2 cellular contexts compared by ENCODE assay signal in the genomic region with DNA sequence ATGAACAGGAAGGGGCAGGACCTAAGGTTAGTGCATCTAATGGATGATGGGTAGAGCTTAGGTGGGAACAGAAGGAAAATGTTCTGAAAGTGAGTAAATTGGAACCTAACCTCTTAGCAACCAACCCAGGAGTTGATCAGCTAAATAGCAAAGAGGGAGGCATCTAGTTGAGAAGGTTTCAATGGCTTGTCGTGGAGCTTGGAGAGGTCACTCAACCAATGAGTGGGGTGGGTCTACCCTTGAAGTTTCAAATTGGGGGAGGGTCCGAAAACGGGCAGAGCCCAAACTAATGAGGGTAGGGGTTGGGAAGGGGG.
TF ChIP-seq lines count a peak whose summit lies in the region.

No MANE protein-coding gene starts in this region.

TF ChIP-seq in IMR-90, 13 proteins besides CTCF, POLR2A, EP300 and RAD21 (continued from another document):
- TF ChIP-seq CHD1 (IDR thresholded peaks at IDR 0.05; ENCODE audit: low read depth, low read length) (no peak), FOS (IDR thresholded peaks at IDR 0.05; ENCODE audit: low read depth, low read length) (no peak)

TF ChIP-seq in neural cell, 6 proteins besides CTCF, POLR2A, EP300 and RAD21 (continued from another document):
- TF ChIP-seq MXI1 (conservative IDR thresholded peaks at IDR 0.05; ENCODE audit: poor library complexity, severe bottlenecking) (no peak), POLR2AphosphoS5 (IDR thresholded peaks at IDR 0.05) (no peak)
- TF ChIP-seq, protein P1, sequence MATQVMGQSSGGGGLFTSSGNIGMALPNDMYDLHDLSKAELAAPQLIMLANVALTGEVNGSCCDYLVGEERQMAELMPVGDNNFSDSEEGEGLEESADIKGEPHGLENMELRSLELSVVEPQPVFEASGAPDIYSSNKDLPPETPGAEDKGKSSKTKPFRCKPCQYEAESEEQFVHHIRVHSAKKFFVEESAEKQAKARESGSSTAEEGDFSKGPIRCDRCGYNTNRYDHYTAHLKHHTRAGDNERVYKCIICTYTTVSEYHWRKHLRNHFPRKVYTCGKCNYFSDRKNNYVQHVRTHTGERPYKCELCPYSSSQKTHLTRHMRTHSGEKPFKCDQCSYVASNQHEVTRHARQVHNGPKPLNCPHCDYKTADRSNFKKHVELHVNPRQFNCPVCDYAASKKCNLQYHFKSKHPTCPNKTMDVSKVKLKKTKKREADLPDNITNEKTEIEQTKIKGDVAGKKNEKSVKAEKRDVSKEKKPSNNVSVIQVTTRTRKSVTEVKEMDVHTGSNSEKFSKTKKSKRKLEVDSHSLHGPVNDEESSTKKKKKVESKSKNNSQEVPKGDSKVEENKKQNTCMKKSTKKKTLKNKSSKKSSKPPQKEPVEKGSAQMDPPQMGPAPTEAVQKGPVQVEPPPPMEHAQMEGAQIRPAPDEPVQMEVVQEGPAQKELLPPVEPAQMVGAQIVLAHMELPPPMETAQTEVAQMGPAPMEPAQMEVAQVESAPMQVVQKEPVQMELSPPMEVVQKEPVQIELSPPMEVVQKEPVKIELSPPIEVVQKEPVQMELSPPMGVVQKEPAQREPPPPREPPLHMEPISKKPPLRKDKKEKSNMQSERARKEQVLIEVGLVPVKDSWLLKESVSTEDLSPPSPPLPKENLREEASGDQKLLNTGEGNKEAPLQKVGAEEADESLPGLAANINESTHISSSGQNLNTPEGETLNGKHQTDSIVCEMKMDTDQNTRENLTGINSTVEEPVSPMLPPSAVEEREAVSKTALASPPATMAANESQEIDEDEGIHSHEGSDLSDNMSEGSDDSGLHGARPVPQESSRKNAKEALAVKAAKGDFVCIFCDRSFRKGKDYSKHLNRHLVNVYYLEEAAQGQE (IDR thresholded peaks at IDR 0.05; ENCODE audit: borderline replicate concordance): no peak
